In genomic region chrX:150587585-150588503, GRCh38 we compare ENCODE assay signal across 9 cellular contexts. TPM values are rescaled to one million over a fixed set of nuclear protein-coding genes. Genes with fewer than 3 reads are reported as not detected.
A peak's percentile ranks its signal among the peaks of the same experiment; 100 is the strongest.
DNase-seq lines count a peak whose midpoint lies in the region; ATAC-seq and TF ChIP-seq lines count a peak whose summit lies in the region.
"Had no signal": no experiment of that assay in that cellular context is flagged by ENCODE, and none has a peak within 500 bp of the region (broad histone marks: within the 10 kb centered on the region; RNA-seq: fewer than 3 reads in every experiment).

No MANE protein-coding gene starts in this region.

- intact Hi-C loops in ovary (cut with DNase I): no loop called here

- no peaks in the 10 kb centered on the region for H3K4me1 ChIP-seq in ovary (ENCODE audit: insufficient read depth)

- DNase-seq in activated gamma-delta T cell treated with Interleukin-2 at 50 U/mL for 16 hours: peak; percentile 48
- no peak for DNase-seq in activated gamma-delta T cell (lab: John Stamatoyannopoulos, UW)
- peak; percentile 85 for DNase-seq in SW480 (ENCODE audit: low spot score)
- DNase-seq in chondrocyte (ENCODE audit: low spot score): no peak
- peak in 1 of 5 donors; percentile 39 for DNase-seq in ovary
- no peak for DNase-seq in HK-2 (ENCODE audit: unreplicated experiment)

- TF ChIP-seq CTCF in chondrocyte (IDR thresholded peaks at IDR 0.05): peak; percentile 78
- TF ChIP-seq CTCF in ovary (IDR thresholded peaks at IDR 0.05): peak in 2 of 3 donors; percentile 18 to 24

- no peaks in the 10 kb centered on the region for H3K27me3 Mint-ChIP-seq in chondrocyte (ENCODE audit: low read depth)

- 62 to 69% (median 68%) methylated on average over 8 of the region's 8 CpGs for WGBS in ovary, 3 donors

- no peak for ATAC-seq in HG03439 (IDR thresholded peaks at IDR 0.05; ENCODE audit: unreplicated experiment)
- no peak for ATAC-seq in esophagus mucosa
- ATAC-seq: activated naive CD4-positive, alpha-beta T cell treated with anti-CD3 and anti-CD28 coated beads, Interleukin-2, amount 50 U/mL, for 72 hours had no signal

- H3K27ac ChIP-seq in ovary: no peak overlapping the region

- TF ChIP-seq POLR2A in ovary (IDR thresholded peaks at IDR 0.05): no peak

- H3K4me3 ChIP-seq in ovary: no peak overlapping the region

- no peaks in the 10 kb centered on the region for H3K27me3 ChIP-seq in ovary

- no peaks in the 10 kb centered on the region for H3K36me3 Mint-ChIP-seq in chondrocyte (ENCODE audit: low read depth)
- H3K36me3 Mint-ChIP-seq: activated naive CD4-positive, alpha-beta T cell treated with anti-CD3 and anti-CD28 coated beads, Interleukin-2, amount 50 U/mL, for 72 hours had no signal

- peaks cover 3% of the 10 kb centered on the region for H3K4me1 Mint-ChIP-seq in chondrocyte (ENCODE audit: low read depth)

- H3K4me3 Mint-ChIP-seq in chondrocyte (ENCODE audit: unreplicated experiment): no peak overlapping the region

- no peaks in the 10 kb centered on the region for H3K9me3 ChIP-seq in ovary

- no peaks in the 10 kb centered on the region for H3K36me3 ChIP-seq in ovary

- no peak overlapping the region for H3K27ac Mint-ChIP-seq in chondrocyte (ENCODE audit: unreplicated experiment)
- H3K27ac Mint-ChIP-seq: activated naive CD4-positive, alpha-beta T cell treated with anti-CD3 and anti-CD28 coated beads, Interleukin-2, amount 50 U/mL, for 72 hours had no signal

- H3K9me3 Mint-ChIP-seq in chondrocyte (ENCODE audit: low read depth): no peaks in the 10 kb centered on the region
- H3K9me3 Mint-ChIP-seq: activated naive CD4-positive, alpha-beta T cell treated with anti-CD3 and anti-CD28 coated beads, Interleukin-2, amount 50 U/mL, for 72 hours had no signal

- TF ChIP-seq EP300 in ovary (IDR thresholded peaks at IDR 0.05): no peak

RNA-seq across cellular contexts. Expression of gene MTM1, which starts 19.4 kb away (rescaled TPM):
- total RNA-seq in chondrocyte: 9.3 to 11.0 TPM (median 10.1 TPM) in 3 replicates
- total RNA-seq in ovary: 10 to 100 TPM; 13.4 to 28.3 (median 25.3) TPM
- 10 to 100 TPM in 1 of 2 donors, 1 to 10 TPM in 1; 8.8 to 13.5 TPM for polyA plus RNA-seq in ovary
- 13.2 TPM for total RNA-seq in esophagus mucosa

Comparison
In these comparisons a context has a peak if more than half of its experiments do, and no peak if none do; other contexts are left out.
1. DNase-seq: peak in activated gamma-delta T cell treated with Interleukin-2 at 50 U/mL for 16 hours (single experiment) and SW480 (single experiment); none in activated gamma-delta T cell (single experiment), chondrocyte (single experiment) and HK-2 (single experiment).